ENCODE assay signal across 12 cellular contexts in the genomic region with DNA sequence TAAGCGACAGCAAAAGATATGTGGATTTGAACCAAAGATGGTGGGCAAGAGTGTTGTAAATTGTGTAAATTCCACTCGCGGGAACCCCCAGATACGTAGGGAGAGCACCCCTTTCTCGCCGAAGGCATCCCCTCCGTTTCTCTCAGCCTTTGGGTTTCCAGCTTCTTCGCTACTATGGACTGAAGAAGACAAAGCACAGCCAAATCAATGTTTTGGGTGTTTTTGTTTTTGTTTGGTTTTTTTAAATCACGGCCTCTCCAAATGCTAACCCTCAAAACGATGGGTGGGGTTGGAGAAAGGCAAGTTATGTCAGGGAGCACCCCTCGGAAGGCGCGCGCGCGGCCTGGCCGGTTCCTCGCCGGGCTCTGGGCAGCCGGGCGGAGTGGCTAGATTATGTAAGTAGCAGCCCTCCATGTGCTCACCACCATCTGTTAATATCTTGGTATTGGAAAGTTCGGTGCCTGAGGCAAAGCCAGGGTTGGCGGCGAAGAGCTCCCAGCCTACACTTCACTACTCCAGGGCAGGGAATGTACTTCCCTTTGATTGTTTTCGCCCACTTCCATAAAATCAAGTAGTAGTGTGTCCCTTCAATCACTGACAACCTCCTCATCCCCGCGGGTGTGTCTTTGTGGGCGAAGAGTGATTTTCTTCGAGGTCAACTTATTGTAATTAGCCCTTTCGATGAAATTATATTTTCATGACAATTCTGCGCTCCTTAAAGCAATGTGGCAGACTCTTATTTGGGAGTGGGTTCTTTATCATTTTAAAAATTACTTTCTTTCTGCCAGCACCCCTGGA. TPM values are rescaled to one million over a fixed set of nuclear protein-coding genes. Genes with fewer than 3 reads are reported as not detected.
A peak's percentile ranks its signal among the peaks of the same experiment; 100 is the strongest.
DNase-seq lines count a peak whose midpoint lies in the region; ATAC-seq and TF ChIP-seq lines count a peak whose summit lies in the region.
"Had no signal": no experiment of that assay in that cellular context is flagged by ENCODE, and none has a peak within 500 bp of the region (broad histone marks: within the 10 kb centered on the region; RNA-seq: fewer than 3 reads in every experiment).

No MANE protein-coding gene starts in this region.

- H3K4me1 Mint-ChIP-seq in chondrocyte (ENCODE audit: low read depth), result peaks cover 27% of the 10 kb centered on the region

- no peak for ATAC-seq in GM18858 (IDR thresholded peaks at IDR 0.05; ENCODE audit: unreplicated experiment)
- ATAC-seq in esophagus mucosa, result no peak
- no peak for ATAC-seq in GM19463 (IDR thresholded peaks at IDR 0.05; ENCODE audit: unreplicated experiment)
- ATAC-seq: naive thymus-derived CD8-positive, alpha-beta T cell had no signal

- H2AFZ ChIP-seq in neural cell (ENCODE audit: low read depth, low read length), result no peak overlapping the region

- H3K4me3 ChIP-seq in neural cell (ENCODE audit: low read length) (peak overlapping the region; percentile 69), tibial artery (no peak overlapping the region)

- no peaks in the 10 kb centered on the region for H3K9me3 Mint-ChIP-seq in chondrocyte (ENCODE audit: low read depth)
- H3K9me3 Mint-ChIP-seq: T-helper 2 cell treated with Interferon-gamma antibody and Interleukin-4, amounts not matched to agents 5 μg/mL and 100 μg/mL, for 36 hours had no signal

- intact Hi-C loops in tibial artery (cut with DNase I; ENCODE audit: low total_unique reads), result no loop called here

- H3K4me1 ChIP-seq in tibial artery, result peaks cover 0 to 46% (median 31%) of the 10 kb centered on the region in 4 donors

- H3K27me3 Mint-ChIP-seq in chondrocyte (ENCODE audit: low read depth), result peaks cover 74% of the 10 kb centered on the region

- H3F3A ChIP-seq in neural cell (ENCODE audit: insufficient read depth, low read length, poor library complexity, severe bottlenecking), result peaks cover 7% of the 10 kb centered on the region

- H3K4me3 Mint-ChIP-seq in chondrocyte (ENCODE audit: unreplicated experiment), result peak overlapping the region; percentile 25
- H3K4me3 Mint-ChIP-seq: T-helper 2 cell treated with Interferon-gamma antibody and Interleukin-4, amounts not matched to agents 5 μg/mL and 100 μg/mL, for 36 hours had no signal

- no peaks in the 10 kb centered on the region for H3K9me2 ChIP-seq in neural cell (ENCODE audit: insufficient read depth, low read length)

- H3K27ac Mint-ChIP-seq in chondrocyte (ENCODE audit: unreplicated experiment), result no peak overlapping the region
- H3K27ac Mint-ChIP-seq: naive thymus-derived CD8-positive, alpha-beta T cell; T-helper 2 cell treated with Interferon-gamma antibody and Interleukin-4, amounts not matched to agents 5 μg/mL and 100 μg/mL, for 36 hours had no signal

- H3K36me3 ChIP-seq in neural cell (ENCODE audit: insufficient read depth, low read length), result no peaks in the 10 kb centered on the region
- H3K36me3 ChIP-seq in tibial artery, result no peaks in the 10 kb centered on the region

- no peak for TF ChIP-seq EP300 in neural cell (conservative IDR thresholded peaks at IDR 0.05; ENCODE audit: poor library complexity, severe bottlenecking)

- DNase-seq in DMS153 (lab: John Stamatoyannopoulos, UW), result peak; percentile 49
- peak; percentile 28 for DNase-seq in NCI-H1105 (lab: John Stamatoyannopoulos, UW)
- DNase-seq in chondrocyte (ENCODE audit: low spot score), result no peak
- DNase-seq in tibial artery, result no peak
- DNase-seq: activated CD8-positive, alpha-beta memory T cell treated with anti-CD3 and anti-CD28 coated beads, Interleukin-2, amount 50 U/mL, for 4 hours; Calu3; naive thymus-derived CD8-positive, alpha-beta T cell had no signal

- H3K9me3 ChIP-seq in neural cell (ENCODE audit: low read length) (no peaks in the 10 kb centered on the region), tibial artery (no peaks in the 10 kb centered on the region)

- H3K9ac ChIP-seq in neural cell (ENCODE audit: low read length), result no peak overlapping the region

- TF ChIP-seq RAD21 in neural cell (conservative IDR thresholded peaks at IDR 0.05), result no peak

- peak overlapping the region; percentile 45 for H3K4me2 ChIP-seq in neural cell (ENCODE audit: low read length)

- H3K27ac ChIP-seq in neural cell (ENCODE audit: low read length) (no peak overlapping the region), tibial artery (no peak overlapping the region)

- no peaks in the 10 kb centered on the region for H4K20me1 ChIP-seq in neural cell (ENCODE audit: insufficient read depth)

- no peaks in the 10 kb centered on the region for H3K36me3 Mint-ChIP-seq in chondrocyte (ENCODE audit: low read depth)

- no peaks in the 10 kb centered on the region for H3K79me2 ChIP-seq in neural cell (replicated peaks; ENCODE audit: insufficient read depth, low read length)

- no peak for TF ChIP-seq CTCF in chondrocyte (IDR thresholded peaks at IDR 0.05)
- no peak for TF ChIP-seq CTCF in neural cell (IDR thresholded peaks at IDR 0.05; ENCODE audit: poor library complexity, severe bottlenecking)
- no peak for TF ChIP-seq CTCF in tibial artery (IDR thresholded peaks at IDR 0.05)

- H3K27me3 ChIP-seq in neural cell (ENCODE audit: insufficient read depth, low read depth, low read length) (peaks cover 86% of the 10 kb centered on the region), tibial artery (peaks cover 5 to 81% of the 10 kb centered on the region in 2 donors)

TF ChIP-seq in neural cell, 6 proteins besides CTCF, POLR2A, EP300 and RAD21:
- TF ChIP-seq EZH2 (IDR thresholded peaks at IDR 0.05; ENCODE audit: borderline replicate concordance, insufficient read depth, low read length, poor library complexity, severe bottlenecking), result peak; percentile 8
- no peak for TF ChIP-seq TAF1 (IDR thresholded peaks at IDR 0.05; ENCODE audit: low read depth)

RNA-seq across cellular contexts. Expression of gene PROX1, which starts 4.0 kb away (rescaled TPM):
- total RNA-seq in chondrocyte, result 0.28 to 0.36 TPM (median 0.32 TPM) in 3 replicates
- polyA plus RNA-seq in neural cell, result 0.62 and 1.0 TPM in 2 replicates
- polyA minus RNA-seq in neural cell, result 1.5 and 2.4 TPM in 2 replicates
- total RNA-seq in esophagus mucosa, result 0.88 TPM
- total RNA-seq: naive thymus-derived CD8-positive, alpha-beta T cell had no signal
- polyA plus RNA-seq: naive thymus-derived CD8-positive, alpha-beta T cell had no signal

Comparison
In these comparisons a context has a peak if more than half of its experiments do, and no peak if none do; other contexts are left out.
1. DNase-seq: peak in DMS153 (single experiment) and NCI-H1105 (single experiment); none in chondrocyte (single experiment) and tibial artery (0 of 2).